In the genomic region with DNA sequence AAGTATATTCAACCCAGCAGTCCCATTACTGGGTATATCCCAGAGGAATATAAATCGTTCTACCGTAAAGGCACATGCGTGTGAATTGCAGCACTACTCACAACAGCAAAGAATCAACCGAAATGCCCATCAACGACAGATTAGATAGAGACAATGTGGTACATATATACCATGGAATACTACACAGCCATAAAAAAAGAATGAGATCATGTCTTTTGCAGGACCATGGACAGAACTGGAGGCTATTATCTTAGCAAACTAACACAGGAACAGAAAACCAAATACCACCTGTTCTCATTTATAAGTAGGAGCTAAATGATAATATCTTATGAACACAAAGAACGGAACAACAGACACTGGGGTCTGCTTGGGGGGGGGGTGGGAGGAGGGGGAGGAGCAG, we compare ENCODE assay signal across 1 cellular context.
TF ChIP-seq lines count a peak whose summit lies in the region.

No MANE protein-coding gene starts in this region.

TF ChIP-seq in A549, 52 proteins besides CTCF, POLR2A, EP300 and RAD21:
- TF ChIP-seq, protein P1, sequence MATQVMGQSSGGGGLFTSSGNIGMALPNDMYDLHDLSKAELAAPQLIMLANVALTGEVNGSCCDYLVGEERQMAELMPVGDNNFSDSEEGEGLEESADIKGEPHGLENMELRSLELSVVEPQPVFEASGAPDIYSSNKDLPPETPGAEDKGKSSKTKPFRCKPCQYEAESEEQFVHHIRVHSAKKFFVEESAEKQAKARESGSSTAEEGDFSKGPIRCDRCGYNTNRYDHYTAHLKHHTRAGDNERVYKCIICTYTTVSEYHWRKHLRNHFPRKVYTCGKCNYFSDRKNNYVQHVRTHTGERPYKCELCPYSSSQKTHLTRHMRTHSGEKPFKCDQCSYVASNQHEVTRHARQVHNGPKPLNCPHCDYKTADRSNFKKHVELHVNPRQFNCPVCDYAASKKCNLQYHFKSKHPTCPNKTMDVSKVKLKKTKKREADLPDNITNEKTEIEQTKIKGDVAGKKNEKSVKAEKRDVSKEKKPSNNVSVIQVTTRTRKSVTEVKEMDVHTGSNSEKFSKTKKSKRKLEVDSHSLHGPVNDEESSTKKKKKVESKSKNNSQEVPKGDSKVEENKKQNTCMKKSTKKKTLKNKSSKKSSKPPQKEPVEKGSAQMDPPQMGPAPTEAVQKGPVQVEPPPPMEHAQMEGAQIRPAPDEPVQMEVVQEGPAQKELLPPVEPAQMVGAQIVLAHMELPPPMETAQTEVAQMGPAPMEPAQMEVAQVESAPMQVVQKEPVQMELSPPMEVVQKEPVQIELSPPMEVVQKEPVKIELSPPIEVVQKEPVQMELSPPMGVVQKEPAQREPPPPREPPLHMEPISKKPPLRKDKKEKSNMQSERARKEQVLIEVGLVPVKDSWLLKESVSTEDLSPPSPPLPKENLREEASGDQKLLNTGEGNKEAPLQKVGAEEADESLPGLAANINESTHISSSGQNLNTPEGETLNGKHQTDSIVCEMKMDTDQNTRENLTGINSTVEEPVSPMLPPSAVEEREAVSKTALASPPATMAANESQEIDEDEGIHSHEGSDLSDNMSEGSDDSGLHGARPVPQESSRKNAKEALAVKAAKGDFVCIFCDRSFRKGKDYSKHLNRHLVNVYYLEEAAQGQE (IDR thresholded peaks at IDR 0.05): peak; percentile 51; the same call in 1 of the 2 replicates
- TF ChIP-seq ZC3H11A (IDR thresholded peaks at IDR 0.05): no peak
